ENCODE assay signal across 24 cellular contexts in the genomic region with DNA sequence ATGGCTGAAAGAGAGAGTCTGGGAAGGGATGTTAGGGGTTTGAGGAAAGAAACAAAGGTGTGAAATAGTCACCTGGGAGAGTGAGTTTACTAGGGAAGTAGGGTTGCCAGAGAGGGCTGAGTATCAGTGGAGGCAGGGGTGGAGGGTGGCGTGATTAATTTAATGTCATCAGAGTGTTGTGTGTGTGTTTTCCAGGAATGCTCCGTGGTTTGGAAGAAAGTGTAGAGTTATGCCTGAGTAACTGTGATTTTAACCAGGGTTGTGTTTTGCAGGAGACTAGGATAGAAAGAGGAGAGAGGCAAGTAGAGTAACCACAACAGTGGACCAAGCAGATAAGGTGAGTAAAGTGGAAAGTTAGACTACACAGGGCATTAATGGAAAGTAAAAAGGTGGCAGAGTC. TPM values are rescaled to one million over a fixed set of nuclear protein-coding genes. Genes with fewer than 3 reads are reported as not detected.
A peak's percentile ranks its signal among the peaks of the same experiment; 100 is the strongest.
DNase-seq lines count a peak whose midpoint lies in the region; ATAC-seq and TF ChIP-seq lines count a peak whose summit lies in the region.
"Had no signal": no experiment of that assay in that cellular context is flagged by ENCODE, and none has a peak within 500 bp of the region (broad histone marks: within the 10 kb centered on the region; RNA-seq: fewer than 3 reads in every experiment).

No MANE protein-coding gene starts in this region.

- H3K4me3 Mint-ChIP-seq in MCF 10A (ENCODE audit: unreplicated experiment), result no peak overlapping the region
- H3K4me3 Mint-ChIP-seq in endothelial cell (ENCODE audit: unreplicated experiment), result no peak overlapping the region
- H3K4me3 Mint-ChIP-seq: activated CD8-positive, alpha-beta memory T cell treated with anti-CD3 and anti-CD28 coated beads, Interleukin-2, amount 10 ng/mL, durations not matched to agents 7 days and 5 days; activated naive CD4-positive, alpha-beta T cell treated with anti-CD3 and anti-CD28 coated beads for 36 hours; neural crest cell; type B pancreatic cell had no signal

- TF ChIP-seq CTCF in mammary epithelial cell (conservative IDR thresholded peaks at IDR 0.05 in 1 of 2, IDR thresholded peaks at IDR 0.05 in 1 of 2; ENCODE audit: extremely low read depth in 1 of 2, insufficient read depth in 1 of 2, low read depth in 1 of 2, low read length in 2 of 2) (no peak), MCF 10A (IDR thresholded peaks at IDR 0.05; ENCODE audit: unreplicated experiment) (no peak), astrocyte of the spinal cord (IDR thresholded peaks at IDR 0.05; ENCODE audit: low read depth, low read length) (no peak), endothelial cell (IDR thresholded peaks at IDR 0.05; ENCODE audit: unreplicated experiment) (no peak)

- H3K4me3 ChIP-seq in mammary epithelial cell (replicated peaks in 1 of 3; ENCODE audit: insufficient read depth in 1 of 3, low read depth in 2 of 3, low read length in 3 of 3), result no peak overlapping the region
- no peak overlapping the region for H3K4me3 ChIP-seq in astrocyte of the spinal cord (ENCODE audit: low read depth, low read length)
- H3K4me3 ChIP-seq: gastrocnemius medialis had no signal

- ATAC-seq in HG02852 (IDR thresholded peaks at IDR 0.05; ENCODE audit: unreplicated experiment), result no peak
- ATAC-seq: activated CD8-positive, alpha-beta memory T cell treated with anti-CD3 and anti-CD28 coated beads, Interleukin-2, amount 10 ng/mL, durations not matched to agents 7 days and 5 days; gastrocnemius medialis; sciatic nerve had no signal

- no peaks in the 10 kb centered on the region for H3K36me3 Mint-ChIP-seq in MCF 10A (ENCODE audit: insufficient read depth, unreplicated experiment)
- H3K36me3 Mint-ChIP-seq in endothelial cell (ENCODE audit: low read depth, unreplicated experiment), result peaks cover 10% of the 10 kb centered on the region
- H3K36me3 Mint-ChIP-seq: activated CD8-positive, alpha-beta memory T cell treated with anti-CD3 and anti-CD28 coated beads, Interleukin-2, amount 10 ng/mL, durations not matched to agents 7 days and 5 days; type B pancreatic cell had no signal

- POLR2A ChIA-PET in MCF 10A (lab: Yijun Ruan, JAX), result interaction anchor here (0.6 to 1.1 kb wide), 2 partner anchors 10 to 11 kb away, joined by 4 to 7 read pairs; no protein-coding TSS in a partner anchor

- H3K36me3 ChIP-seq in mammary epithelial cell (ENCODE audit: insufficient read depth, low read length), result no peaks in the 10 kb centered on the region
- H3K36me3 ChIP-seq: gastrocnemius medialis had no signal

- CTCF ChIA-PET in mammary epithelial cell (lab: Charles Lee; ENCODE audit: low non-redundant PET), result no interaction called here
- CTCF ChIA-PET in MCF 10A (lab: Yijun Ruan, JAX), result interaction anchor here (1.2 to 3.7 kb wide), 2 partner anchors 10 to 136 kb away, joined by 3 to 24 read pairs; no protein-coding TSS in a partner anchor

- DNase-seq in mammary epithelial cell, result peak; percentile 85
- no peak for DNase-seq in MCF 10A (ENCODE audit: unreplicated experiment)
- peak; percentile 41 for DNase-seq in astrocyte of the spinal cord (ENCODE audit: low read depth, low spot score)
- DNase-seq in glomerular visceral epithelial cell (ENCODE audit: extremely low spot score), result peak; percentile 45
- DNase-seq in NCI-H1694 (lab: John Stamatoyannopoulos, UW), result no peak
- DNase-seq in endothelial cell (ENCODE audit: low spot score), result no peak
- DNase-seq in GF-D8 (lab: John Stamatoyannopoulos, UW), result no peak
- DNase-seq: 8988T; activated CD4-positive, alpha-beta T cell treated with anti-CD3 and anti-CD28 coated beads, Interleukin-2, amount 50 U/mL, for 1 hour; activated CD8-positive, alpha-beta memory T cell treated with anti-CD3 and anti-CD28 coated beads, Interleukin-2, amount 10 ng/mL, durations not matched to agents 7 days and 5 days; activated naive CD4-positive, alpha-beta T cell treated with anti-CD3 and anti-CD28 coated beads for 36 hours; amygdala; central memory CD4-positive, alpha-beta T cell; erythroblast; gastrocnemius medialis; H7; NCI-H1048; NCI-H1930; posterior cingulate gyrus had no signal

- H3K4me2 ChIP-seq in mammary epithelial cell (ENCODE audit: insufficient read depth, low read depth, low read length), result no peak overlapping the region

- H3K4me1 Mint-ChIP-seq in MCF 10A (ENCODE audit: insufficient read depth, unreplicated experiment) (peaks cover under 1% of the 10 kb centered on the region), endothelial cell (ENCODE audit: unreplicated experiment) (peaks cover 37% of the 10 kb centered on the region)
- H3K4me1 Mint-ChIP-seq: activated CD8-positive, alpha-beta memory T cell treated with anti-CD3 and anti-CD28 coated beads, Interleukin-2, amount 10 ng/mL, durations not matched to agents 7 days and 5 days had no signal

- H3K27me3 Mint-ChIP-seq in MCF 10A (ENCODE audit: insufficient read depth, unreplicated experiment), result no peaks in the 10 kb centered on the region
- H3K27me3 Mint-ChIP-seq in endothelial cell (ENCODE audit: unreplicated experiment), result no peaks in the 10 kb centered on the region
- H3K27me3 Mint-ChIP-seq: type B pancreatic cell had no signal

- H3K27ac Mint-ChIP-seq in MCF 10A (ENCODE audit: low read depth, unreplicated experiment), result no peak overlapping the region
- H3K27ac Mint-ChIP-seq in endothelial cell (ENCODE audit: unreplicated experiment), result no peak overlapping the region
- H3K27ac Mint-ChIP-seq: activated CD8-positive, alpha-beta memory T cell treated with anti-CD3 and anti-CD28 coated beads, Interleukin-2, amount 10 ng/mL, durations not matched to agents 7 days and 5 days; activated naive CD4-positive, alpha-beta T cell treated with anti-CD3 and anti-CD28 coated beads for 36 hours; type B pancreatic cell had no signal

- peak overlapping the region; percentile 33 for H3K9ac ChIP-seq in mammary epithelial cell (ENCODE audit: insufficient read depth, low read length)

- H3K27ac ChIP-seq in mammary epithelial cell (ENCODE audit: insufficient read depth, low read depth, low read length), result peak overlapping the region; percentile 57
- H3K27ac ChIP-seq: gastrocnemius medialis, RWPE1 had no signal

- intact Hi-C loops in mammary epithelial cell (cut with micrococcal nuclease) (no loop called here), MCF 10A (cut with micrococcal nuclease) (no loop called here)

- H3K4me1 ChIP-seq in mammary epithelial cell (ENCODE audit: insufficient read depth, low read length), result peaks cover 25% of the 10 kb centered on the region
- H3K4me1 ChIP-seq: gastrocnemius medialis had no signal

- WGBS in mammary epithelial cell (ENCODE audit: low coverage, missing lambda C conversion rate), result 32% methylated on average over 2 of the region's 2 CpGs

- H3K9me3 Mint-ChIP-seq in MCF 10A (ENCODE audit: unreplicated experiment) (no peaks in the 10 kb centered on the region), endothelial cell (ENCODE audit: unreplicated experiment) (no peaks in the 10 kb centered on the region)
- H3K9me3 Mint-ChIP-seq: activated naive CD4-positive, alpha-beta T cell treated with anti-CD3 and anti-CD28 coated beads for 36 hours had no signal

- H4K20me1 ChIP-seq in mammary epithelial cell (ENCODE audit: insufficient read depth, low read length), result no peaks in the 10 kb centered on the region

- BruUV-seq in mammary epithelial cell (replicated peaks; lab: Mats Ljungman, UMichigan), result no TSS peak
- BruUV-seq in MCF 10A (replicated peaks; lab: Mats Ljungman, UMichigan), result no TSS peak

- in situ Hi-C loops in mammary epithelial cell (cut with MboI; ENCODE audit: low sequenced_read_pairs in 2 of 2), result no loop called here
- in situ Hi-C loops in astrocyte of the spinal cord (cut with HindIII; ENCODE audit: low sequenced_read_pairs), result no loop called here

- no peaks in the 10 kb centered on the region for H3K9me3 ChIP-seq in mammary epithelial cell (replicated peaks; ENCODE audit: insufficient read depth, low read length)
- H3K9me3 ChIP-seq: gastrocnemius medialis had no signal

- H3K27me3 ChIP-seq in mammary epithelial cell (ENCODE audit: insufficient read depth, low read length), result no peaks in the 10 kb centered on the region
- H3K27me3 ChIP-seq: gastrocnemius medialis had no signal

- H3K79me2 ChIP-seq in mammary epithelial cell (ENCODE audit: insufficient read depth, low read length), result no peaks in the 10 kb centered on the region

- dilution Hi-C loops in mammary epithelial cell (cut with HindIII; ENCODE audit: low sequenced_read_pairs), result no loop called here

- H2AFZ ChIP-seq in mammary epithelial cell (ENCODE audit: low read depth, low read length), result no peak overlapping the region

RNA-seq across cellular contexts. Expression of a gene that starts 27.2 kb away (rescaled TPM):
- 10 to 100 TPM; 13.9 to 19.0 TPM for total RNA-seq in mammary epithelial cell
- 7.5 TPM for polyA plus RNA-seq in mammary epithelial cell
- 16.3 TPM for polyA minus RNA-seq in mammary epithelial cell
- 8.0 and 14.8 TPM in 2 replicates for total RNA-seq in MCF 10A (2022)
- 61.5 TPM for total RNA-seq in endothelial cell (ENCODE audit: unreplicated experiment)

Comparison
In these comparisons a context has a peak if more than half of its experiments do, and no peak if none do; other contexts are left out.
1. DNase-seq: peak in mammary epithelial cell (single experiment), astrocyte of the spinal cord (single experiment) and glomerular visceral epithelial cell (single experiment); none in MCF 10A (single experiment), NCI-H1694 (single experiment), endothelial cell (single experiment) and GF-D8 (single experiment).